Comparison of ENCODE assay signal across 1 cellular context in the genomic region with DNA sequence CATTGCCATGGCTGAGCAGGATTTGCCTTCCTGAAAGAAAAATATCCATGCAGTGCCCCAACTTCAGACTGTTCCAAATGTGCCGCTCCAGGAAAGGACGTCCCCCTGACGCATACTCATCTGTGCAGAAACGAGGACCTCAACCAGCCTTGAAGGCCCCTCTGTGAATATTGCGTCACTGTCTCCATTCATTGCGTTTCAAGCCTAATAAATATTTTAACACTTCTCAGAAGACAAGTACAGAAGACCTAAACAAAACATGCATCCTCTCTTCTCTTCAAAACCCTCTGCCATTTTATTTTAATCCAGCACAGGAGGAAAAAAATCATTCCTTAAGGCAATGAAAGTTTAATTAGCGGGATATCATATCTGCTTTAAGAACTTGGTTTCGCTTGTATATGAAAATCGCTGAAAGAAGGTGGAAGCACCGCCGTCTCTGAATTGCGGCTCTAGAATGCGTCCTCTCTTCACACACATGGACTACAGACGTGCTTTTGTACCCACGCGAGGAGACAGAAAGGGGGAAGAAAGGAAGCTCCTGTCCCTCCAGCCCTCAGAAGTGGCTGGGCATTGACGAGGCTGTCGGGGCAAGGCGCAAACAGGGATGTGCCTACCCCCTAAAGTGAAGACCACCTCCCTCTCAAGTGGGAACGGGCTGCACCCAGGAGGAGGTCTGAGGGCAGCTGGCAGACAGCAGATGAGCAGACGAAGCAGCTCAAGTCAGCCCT.
TF ChIP-seq lines count a peak whose summit lies in the region.

No MANE protein-coding gene starts in this region.

TF ChIP-seq in HepG2, 621 proteins besides CTCF, POLR2A, EP300 and RAD21:
- TF ChIP-seq CEBPB (IDR thresholded peaks at IDR 0.05; ENCODE audit: borderline replicate concordance, low read depth, low read length) (peak; percentile 61; the same call in 1 of the 2 replicates), CEBPG (CRISPR knock-in tag; IDR thresholded peaks at IDR 0.05) (0 out of 2 replicates have a peak, but pooled peaks have one; percentile 7), NFE2L2 (IDR thresholded peaks at IDR 0.05; ENCODE audit: low read length) (no peak)
- TF ChIP-seq, protein P1, sequence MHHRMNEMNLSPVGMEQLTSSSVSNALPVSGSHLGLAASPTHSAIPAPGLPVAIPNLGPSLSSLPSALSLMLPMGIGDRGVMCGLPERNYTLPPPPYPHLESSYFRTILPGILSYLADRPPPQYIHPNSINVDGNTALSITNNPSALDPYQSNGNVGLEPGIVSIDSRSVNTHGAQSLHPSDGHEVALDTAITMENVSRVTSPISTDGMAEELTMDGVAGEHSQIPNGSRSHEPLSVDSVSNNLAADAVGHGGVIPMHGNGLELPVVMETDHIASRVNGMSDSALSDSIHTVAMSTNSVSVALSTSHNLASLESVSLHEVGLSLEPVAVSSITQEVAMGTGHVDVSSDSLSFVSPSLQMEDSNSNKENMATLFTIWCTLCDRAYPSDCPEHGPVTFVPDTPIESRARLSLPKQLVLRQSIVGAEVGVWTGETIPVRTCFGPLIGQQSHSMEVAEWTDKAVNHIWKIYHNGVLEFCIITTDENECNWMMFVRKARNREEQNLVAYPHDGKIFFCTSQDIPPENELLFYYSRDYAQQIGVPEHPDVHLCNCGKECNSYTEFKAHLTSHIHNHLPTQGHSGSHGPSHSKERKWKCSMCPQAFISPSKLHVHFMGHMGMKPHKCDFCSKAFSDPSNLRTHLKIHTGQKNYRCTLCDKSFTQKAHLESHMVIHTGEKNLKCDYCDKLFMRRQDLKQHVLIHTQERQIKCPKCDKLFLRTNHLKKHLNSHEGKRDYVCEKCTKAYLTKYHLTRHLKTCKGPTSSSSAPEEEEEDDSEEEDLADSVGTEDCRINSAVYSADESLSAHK (CRISPR knock-in tag; IDR thresholded peaks at IDR 0.05; ENCODE audit: borderline replicate concordance): no peak
